ENCODE assay signal across 21 cellular contexts in the genomic region with DNA sequence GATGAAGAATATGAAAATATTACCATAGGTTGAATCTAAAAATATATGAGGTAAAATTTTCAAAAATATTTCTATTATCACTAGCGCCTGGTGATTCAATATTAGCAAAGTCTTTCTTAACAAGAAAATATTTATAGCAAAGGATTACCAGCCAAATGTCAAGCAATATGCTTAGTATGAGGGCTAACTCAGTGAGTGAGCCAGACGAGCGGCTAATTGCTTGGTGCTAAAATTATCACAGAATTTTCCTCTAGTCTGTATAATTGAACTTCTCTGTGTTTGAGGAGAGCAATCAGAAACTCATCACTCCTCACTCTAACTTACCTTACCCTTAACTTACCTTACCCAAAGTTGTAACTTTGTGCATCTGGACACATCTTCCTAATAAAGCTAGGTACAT.
"Had no signal": no experiment of that assay in that cellular context is flagged by ENCODE, and none has a peak within 500 bp of the region (broad histone marks: within the 10 kb centered on the region; RNA-seq: fewer than 3 reads in every experiment).

No MANE protein-coding gene starts in this region.

- H3K27me3 ChIP-seq: dorsolateral prefrontal cortex, gastroesophageal sphincter, pancreas, right lobe of liver, spleen, tibial artery, upper lobe of left lung, vagina had no signal

- DNase-seq: cortex of kidney; dorsolateral prefrontal cortex; effector CD8-positive, alpha-beta T cell; glutamatergic neuron; left colon; mesendoderm; naive B cell; occipital lobe; pancreas; right lobe of liver; spleen; stimulated activated CD4-positive, alpha-beta T cell treated with anti-CD3 and anti-CD28 coated beads, Interleukin-15, amount 100 ng/mL, for 24 hours; stimulated activated CD4-positive, alpha-beta T cell treated with anti-CD3 and anti-CD28 coated beads, Interleukin-1b, Interleukin-23, amount 100 ng/mL, for 48 hours; stimulated activated CD4-positive, alpha-beta T cell treated with anti-CD3 and anti-CD28 coated beads, Interleukin-4, amount 100 ng/mL, for 24 hours; tibial artery; upper lobe of left lung had no signal

- H3K4me3 ChIP-seq: dorsolateral prefrontal cortex, gastroesophageal sphincter, pancreas, prostate gland, right lobe of liver, spleen, tibial artery, upper lobe of left lung, vagina had no signal

- H3K36me3 ChIP-seq: gastroesophageal sphincter, pancreas, prostate gland, right lobe of liver, spleen, tibial artery, upper lobe of left lung, vagina had no signal

- ATAC-seq: esophagus mucosa; gastroesophageal sphincter; left colon; pancreas; right lobe of liver; stimulated activated memory B cell treated with anti-CD40 and anti-IgM and Interleukin-4, amounts not matched to agents 10 μg/mL and 1 μg/mL and 100 μg/mL, for 72 hours had no signal

- H3K27ac ChIP-seq: dorsolateral prefrontal cortex, pancreas, prostate gland, right lobe of liver, spleen, tibial artery, upper lobe of left lung, vagina had no signal

- H3K9me3 ChIP-seq: gastroesophageal sphincter, pancreas, prostate gland, right lobe of liver, spleen, tibial artery, upper lobe of left lung, vagina had no signal

- H3K4me1 ChIP-seq: pancreas, prostate gland, spleen, upper lobe of left lung, vagina had no signal
